In genomic region chr17:64653325-64653984, GRCh38 we compare ENCODE assay signal across 1 cellular context.
TF ChIP-seq lines count a peak whose summit lies in the region.

No MANE protein-coding gene starts in this region.

TF ChIP-seq in SK-N-SH treated with all-trans-retinoic acid at 6 μM for 48 hours, 23 proteins besides CTCF, POLR2A, EP300 and RAD21 (continued from another document):
- TF ChIP-seq, protein P1, sequence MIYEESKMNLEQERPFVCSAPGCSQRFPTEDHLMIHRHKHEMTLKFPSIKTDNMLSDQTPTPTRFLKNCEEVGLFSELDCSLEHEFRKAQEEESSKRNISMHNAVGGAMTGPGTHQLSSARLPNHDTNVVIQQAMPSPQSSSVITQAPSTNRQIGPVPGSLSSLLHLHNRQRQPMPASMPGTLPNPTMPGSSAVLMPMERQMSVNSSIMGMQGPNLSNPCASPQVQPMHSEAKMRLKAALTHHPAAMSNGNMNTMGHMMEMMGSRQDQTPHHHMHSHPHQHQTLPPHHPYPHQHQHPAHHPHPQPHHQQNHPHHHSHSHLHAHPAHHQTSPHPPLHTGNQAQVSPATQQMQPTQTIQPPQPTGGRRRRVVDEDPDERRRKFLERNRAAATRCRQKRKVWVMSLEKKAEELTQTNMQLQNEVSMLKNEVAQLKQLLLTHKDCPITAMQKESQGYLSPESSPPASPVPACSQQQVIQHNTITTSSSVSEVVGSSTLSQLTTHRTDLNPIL (CRISPR knock-in tag; IDR thresholded peaks at IDR 0.05; ENCODE audit: low read depth), result no peak
